Comparison of ENCODE assay signal across 9 cellular contexts in the genomic region with DNA sequence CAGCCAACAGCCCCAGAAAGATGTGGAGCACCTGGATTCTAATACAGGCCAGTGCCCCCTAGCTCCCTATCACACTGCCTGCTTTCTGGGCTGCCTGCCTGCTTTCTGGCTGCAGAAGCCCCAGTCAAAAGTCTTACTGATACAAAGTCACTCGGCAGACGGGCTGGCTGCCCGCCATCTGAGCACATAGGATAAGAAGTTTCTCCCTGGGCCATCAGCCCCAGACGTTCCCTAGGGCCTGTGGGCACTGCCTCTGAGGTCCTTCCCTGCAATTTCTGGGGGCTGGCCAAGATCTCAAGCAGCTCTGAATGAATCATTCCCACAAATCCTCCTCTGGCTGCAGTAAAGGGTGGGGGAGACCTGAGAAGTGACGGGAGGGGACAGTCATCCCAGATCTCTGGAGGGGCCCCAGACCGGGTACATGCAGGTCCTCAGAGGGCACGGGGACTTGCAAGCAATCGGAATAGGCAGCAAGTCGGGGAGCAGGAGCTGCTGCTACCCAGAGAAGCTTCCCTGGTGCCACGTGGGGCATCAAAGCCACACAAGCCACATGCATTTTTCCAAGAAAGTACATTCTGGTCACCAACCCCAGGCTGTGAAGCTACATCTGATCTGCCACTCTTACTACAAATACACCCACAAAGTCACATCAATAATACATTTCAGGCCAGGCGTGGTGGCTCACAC. TPM values are rescaled to one million over a fixed set of nuclear protein-coding genes. Genes with fewer than 3 reads are reported as not detected.
DNase-seq lines count a peak whose midpoint lies in the region; ATAC-seq and TF ChIP-seq lines count a peak whose summit lies in the region.
"Had no signal": no experiment of that assay in that cellular context is flagged by ENCODE, and none has a peak within 500 bp of the region (broad histone marks: within the 10 kb centered on the region; RNA-seq: fewer than 3 reads in every experiment).

No MANE protein-coding gene starts in this region.

- in situ Hi-C loops in brain microvascular endothelial cell (cut with HindIII; ENCODE audit: low pct_ligation_motif_present, low sequenced_read_pairs) = no loop called here

- DNase-seq in AG10803 (ENCODE audit: low read depth) = peak; percentile 86
- DNase-seq in brain microvascular endothelial cell = peak; percentile 74
- DNase-seq in myocyte (ENCODE audit: low read depth) = peak; percentile 92
- DNase-seq in occipital lobe (lab: John Stamatoyannopoulos, UW) = no peak
- no peak for DNase-seq in NCI-H1048 (lab: John Stamatoyannopoulos, UW)
- no peak for DNase-seq in activated naive CD4-positive, alpha-beta T cell treated with anti-CD3 and anti-CD28 coated beads, Interleukin-2, amount 50 U/mL, for 72 hours (ENCODE audit: low spot score in 2 of 2)

- no peaks in the 10 kb centered on the region for H3K9me3 Mint-ChIP-seq in activated naive CD4-positive, alpha-beta T cell treated with anti-CD3 and anti-CD28 coated beads, Interleukin-2, amount 50 U/mL, for 72 hours

- no peaks in the 10 kb centered on the region for H3K9me3 ChIP-seq in KOPT-K1 (ENCODE audit: insufficient read depth, low read length, poor library complexity, severe bottlenecking)

- H3K27ac ChIP-seq in KOPT-K1 (ENCODE audit: low read depth, low read length, poor library complexity, severe bottlenecking) (peak overlapping the region; percentile 61), brain microvascular endothelial cell (no peak overlapping the region)

- H3K4me3 ChIP-seq in AG10803 (ENCODE audit: low read length) = no peak overlapping the region; the same call in 1 of the 2 replicates
- no peak overlapping the region for H3K4me3 ChIP-seq in brain microvascular endothelial cell (ENCODE audit: low read depth, low read length)

- H3K36me3 ChIP-seq in KOPT-K1 (ENCODE audit: insufficient read depth, low read length) (peaks cover 41% of the 10 kb centered on the region), brain microvascular endothelial cell (replicated peaks) (peaks cover 11% of the 10 kb centered on the region)

- 0 out of 2 replicates have a peak, but pooled peaks have one; percentile 12 for TF ChIP-seq CTCF in AG10803 (conservative IDR thresholded peaks at IDR 0.05; ENCODE audit: low read length)
- TF ChIP-seq CTCF in brain microvascular endothelial cell (IDR thresholded peaks at IDR 0.05; ENCODE audit: low read depth, low read length, missing control alignments) = peak; percentile 34

- no peak for ATAC-seq in GM18858 (IDR thresholded peaks at IDR 0.05; ENCODE audit: unreplicated experiment)
- no peak for ATAC-seq in activated naive CD4-positive, alpha-beta T cell treated with anti-CD3 and anti-CD28 coated beads, Interleukin-2, amount 50 U/mL, for 72 hours

- no peaks in the 10 kb centered on the region for H3K27me3 ChIP-seq in brain microvascular endothelial cell (replicated peaks)

- H3K36me3 Mint-ChIP-seq in activated naive CD4-positive, alpha-beta T cell treated with anti-CD3 and anti-CD28 coated beads, Interleukin-2, amount 50 U/mL, for 72 hours = peaks cover 0 to 10% of the 10 kb centered on the region in 2 donors

- peak overlapping the region in 1 of 2 donors; percentile 72 for H3K27ac Mint-ChIP-seq in activated naive CD4-positive, alpha-beta T cell treated with anti-CD3 and anti-CD28 coated beads, Interleukin-2, amount 50 U/mL, for 72 hours

RNA-seq across cellular contexts. Expression of a gene that starts 4.7 kb away (rescaled TPM):
- total RNA-seq in myocyte (36.6 and 39.2 TPM in 2 replicates), occipital lobe (11.4 TPM)
- 87.4 TPM for polyA plus RNA-seq in myocyte (2012)
- 10 to 100 TPM; 15.4 to 26.9 TPM for total RNA-seq in activated naive CD4-positive, alpha-beta T cell treated with anti-CD3 and anti-CD28 coated beads, Interleukin-2, amount 50 U/mL, for 72 hours

RNA-seq across cellular contexts. Expression of a gene that starts 32.6 kb away (rescaled TPM):
- total RNA-seq in myocyte (not detected in 2 replicates), occipital lobe (0.62 TPM)
- 0.16 TPM for polyA plus RNA-seq in myocyte (2012)
- not detected for total RNA-seq in activated naive CD4-positive, alpha-beta T cell treated with anti-CD3 and anti-CD28 coated beads, Interleukin-2, amount 50 U/mL, for 72 hours
- total RNA-seq: epithelial cell of proximal tubule had no signal

RNA-seq across cellular contexts. Expression of a gene that starts 36.5 kb away (rescaled TPM):
- total RNA-seq in myocyte = not detected in 2 replicates
- not detected for polyA plus RNA-seq in myocyte (2012)
- total RNA-seq in occipital lobe = not detected
- not detected for total RNA-seq in activated naive CD4-positive, alpha-beta T cell treated with anti-CD3 and anti-CD28 coated beads, Interleukin-2, amount 50 U/mL, for 72 hours
- total RNA-seq: epithelial cell of proximal tubule had no signal

Comparison
In these comparisons a context has a peak if more than half of its experiments do, and no peak if none do; other contexts are left out.
1. DNase-seq: peak in AG10803 (single experiment), brain microvascular endothelial cell (single experiment) and myocyte (single experiment); none in occipital lobe (single experiment), NCI-H1048 (single experiment) and activated naive CD4-positive, alpha-beta T cell treated with anti-CD3 and anti-CD28 coated beads, Interleukin-2, amount 50 U/mL, for 72 hours (0 of 2).